ENCODE assay signal across 8 cellular contexts in the genomic region with DNA sequence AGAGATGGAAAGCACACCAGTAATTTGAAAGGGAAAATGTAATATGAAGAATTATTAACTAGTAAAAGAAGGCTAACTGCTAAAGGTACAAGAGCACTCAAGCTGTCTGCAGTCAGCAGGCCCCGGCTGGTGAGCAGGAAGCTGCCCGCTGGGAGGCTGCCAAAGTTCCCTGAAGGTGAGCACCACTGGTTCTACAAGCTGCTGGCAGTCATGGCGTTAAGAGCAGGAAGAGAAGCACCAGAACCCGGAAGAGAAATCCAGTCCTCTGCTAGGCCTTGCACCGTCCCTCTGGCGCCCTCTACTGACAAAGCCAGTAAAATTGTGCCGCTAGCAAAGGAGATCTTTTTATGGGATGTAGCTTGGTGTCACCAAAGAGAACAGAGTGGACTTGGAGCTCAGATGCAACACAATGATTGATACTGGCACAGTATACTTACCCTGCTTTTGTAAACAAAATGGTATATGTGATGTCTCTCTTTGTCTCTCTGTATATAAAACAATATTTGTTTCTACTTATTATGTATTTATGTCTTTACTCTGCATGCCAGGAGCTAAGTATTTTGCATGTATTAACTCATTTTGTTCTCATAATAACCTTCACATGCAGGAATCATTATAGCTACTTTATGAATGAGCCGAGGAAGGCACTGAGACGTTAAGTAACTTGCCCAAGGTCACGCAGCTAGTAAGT. TPM values are rescaled to one million over a fixed set of nuclear protein-coding genes. Genes with fewer than 3 reads are reported as not detected.
A peak's percentile ranks its signal among the peaks of the same experiment; 100 is the strongest.
DNase-seq lines count a peak whose midpoint lies in the region; ATAC-seq and TF ChIP-seq lines count a peak whose summit lies in the region.

No MANE protein-coding gene starts in this region.

- no peak overlapping the region for H3K27ac Mint-ChIP-seq in neural crest cell (ENCODE audit: unreplicated experiment)
- peak overlapping the region; percentile 93 to 97 for H3K27ac Mint-ChIP-seq in stimulated activated naive CD8-positive, alpha-beta T cell treated with anti-CD3 and anti-CD28 coated beads, Interleukin-15, amount 100 ng/mL, for 72 hours

- ATAC-seq in GM21723 (IDR thresholded peaks at IDR 0.05; ENCODE audit: unreplicated experiment) (peak; percentile 46), Panc1 (peak; percentile 65)
- peak; percentile 49 to 57 for ATAC-seq in activated T-cell treated with anti-CD3 and anti-CD28 coated beads, Interleukin-2, amount 50 U/mL, for 4 hours
- ATAC-seq in stimulated activated naive CD8-positive, alpha-beta T cell treated with anti-CD3 and anti-CD28 coated beads, Interleukin-15, amount 100 ng/mL, for 72 hours = peak; percentile 64

- in situ Hi-C loops in Panc1 (cut with HindIII; ENCODE audit: low pct_unique_long_range_greater_than_20kb, low sequenced_read_pairs) = no loop called here

- peak overlapping the region in 1 of 2 experiments; percentile 96; a peak in 1 of 4 replicates for H3K4me3 ChIP-seq in Panc1 (ENCODE audit: low read depth in 2 of 2, low read length in 2 of 2)
- peak overlapping the region; percentile 22 for H3K4me3 ChIP-seq in fibroblast of mammary gland (ENCODE audit: control insufficient read depth, low read depth, low read length)

- peaks cover 51% of the 10 kb centered on the region for H3K4me1 Mint-ChIP-seq in activated T-cell treated with anti-CD3 and anti-CD28 coated beads, Interleukin-2, amount 50 U/mL, for 4 hours (ENCODE audit: low read depth)
- H3K4me1 Mint-ChIP-seq in neural crest cell = peaks cover 8% of the 10 kb centered on the region
- peaks cover 68% of the 10 kb centered on the region for H3K4me1 Mint-ChIP-seq in stimulated activated naive CD8-positive, alpha-beta T cell treated with anti-CD3 and anti-CD28 coated beads, Interleukin-15, amount 100 ng/mL, for 72 hours

- no peaks in the 10 kb centered on the region for H3K9me3 ChIP-seq in Panc1 (ENCODE audit: control insufficient read depth, insufficient read depth, low read depth, low read length)

- intact Hi-C loops in Panc1 (cut with micrococcal nuclease; ENCODE audit: unreplicated experiment) = loop anchor here (10.0 kb wide), 1 partner anchor 393 kb away; no protein-coding TSS in a partner anchor

- no TSS peak for BruUV-seq in Panc1 (replicated peaks; lab: Mats Ljungman, UMichigan)

- H3K36me3 ChIP-seq in Panc1 (ENCODE audit: control insufficient read depth, insufficient read depth, low read length) = no peaks in the 10 kb centered on the region; the same call in none of the 2 replicates

- H3K4me3 Mint-ChIP-seq in activated T-cell treated with anti-CD3 and anti-CD28 coated beads, Interleukin-2, amount 50 U/mL, for 4 hours = peak overlapping the region; percentile 95
- H3K4me3 Mint-ChIP-seq in neural crest cell = no peak overlapping the region
- H3K4me3 Mint-ChIP-seq in stimulated activated naive CD8-positive, alpha-beta T cell treated with anti-CD3 and anti-CD28 coated beads, Interleukin-15, amount 100 ng/mL, for 72 hours = peak overlapping the region; percentile 74 to 97

- no peaks in the 10 kb centered on the region for H3K27me3 Mint-ChIP-seq in activated T-cell treated with anti-CD3 and anti-CD28 coated beads, Interleukin-2, amount 50 U/mL, for 4 hours (ENCODE audit: low read depth)
- no peaks in the 10 kb centered on the region for H3K27me3 Mint-ChIP-seq in neural crest cell (ENCODE audit: low read depth)
- H3K27me3 Mint-ChIP-seq in stimulated activated naive CD8-positive, alpha-beta T cell treated with anti-CD3 and anti-CD28 coated beads, Interleukin-15, amount 100 ng/mL, for 72 hours = no peaks in the 10 kb centered on the region

- CTCF ChIA-PET in Panc1 (lab: Charles Lee) = interaction anchor here (0.5 to 2.3 kb wide), 5 partner anchors 14 to 310 kb away, joined by 3 to 12 read pairs (median 7); partner anchors contain the start of gene CASP10

- peaks cover 5% of the 10 kb centered on the region for H3K36me3 Mint-ChIP-seq in activated T-cell treated with anti-CD3 and anti-CD28 coated beads, Interleukin-2, amount 50 U/mL, for 4 hours (ENCODE audit: insufficient read depth)
- H3K36me3 Mint-ChIP-seq in neural crest cell (ENCODE audit: low read depth) = no peaks in the 10 kb centered on the region

- no peaks in the 10 kb centered on the region for H3K9me3 Mint-ChIP-seq in activated T-cell treated with anti-CD3 and anti-CD28 coated beads, Interleukin-2, amount 50 U/mL, for 4 hours
- H3K9me3 Mint-ChIP-seq in neural crest cell = no peaks in the 10 kb centered on the region
- H3K9me3 Mint-ChIP-seq in stimulated activated naive CD8-positive, alpha-beta T cell treated with anti-CD3 and anti-CD28 coated beads, Interleukin-15, amount 100 ng/mL, for 72 hours = no peaks in the 10 kb centered on the region

- no peaks in the 10 kb centered on the region for H3K27me3 ChIP-seq in Panc1 (ENCODE audit: control insufficient read depth, insufficient read depth, low read length)

- POLR2A ChIA-PET in Panc1 (lab: Charles Lee) = interaction anchor here (0.6 to 1.2 kb wide), 3 partner anchors 23 to 1037 kb away, joined by 4 to 7 read pairs (median 4); no protein-coding TSS in a partner anchor

- H3K4me1 ChIP-seq in Panc1 (ENCODE audit: control insufficient read depth, insufficient read depth, low read length) = peaks cover 28% of the 10 kb centered on the region

- DNase-seq in DMS79 treated with DMSO at 0.1 percent for 48 hours (lab: John Stamatoyannopoulos, UW) = peak; percentile 99
- peak; percentile 100 for DNase-seq in Kasumi-1 (lab: John Stamatoyannopoulos, UW)
- peak; percentile 79 for DNase-seq in Panc1 (ENCODE audit: low read depth, low spot score)
- DNase-seq in activated T-cell treated with anti-CD3 and anti-CD28 coated beads, Interleukin-2, amount 50 U/mL, for 4 hours = peak; percentile 88
- DNase-seq in fibroblast of mammary gland (ENCODE audit: low read depth) = peak; percentile 94
- DNase-seq in neural crest cell (ENCODE audit: low read depth, low spot score) = peak; percentile 78
- DNase-seq in stimulated activated naive CD8-positive, alpha-beta T cell treated with anti-CD3 and anti-CD28 coated beads, Interleukin-15, amount 100 ng/mL, for 72 hours = peak; percentile 91 to 94

- peak; percentile 97 for TF ChIP-seq CTCF in Panc1 (IDR thresholded peaks at IDR 0.05)
- peak; percentile 97 for TF ChIP-seq CTCF in fibroblast of mammary gland (conservative IDR thresholded peaks at IDR 0.05; ENCODE audit: control insufficient read depth, insufficient read depth, low read depth, low read length)
- TF ChIP-seq CTCF in neural crest cell (conservative IDR thresholded peaks at IDR 0.05) = peak; percentile 87

- peak overlapping the region; percentile 97 for H3K27ac ChIP-seq in Panc1 (ENCODE audit: low read length)

RNA-seq across cellular contexts. Expression of gene CASP8, which starts 28.1 kb away (rescaled TPM):
- total RNA-seq in Panc1 (2021; ENCODE audit: unreplicated experiment) (34.8 TPM), neural crest cell (1.9 and 2.5 TPM in 2 replicates)
- polyA plus RNA-seq in Panc1 (2012; ENCODE audit: insufficient read length) = 18.4 TPM
- total RNA-seq in activated T-cell treated with anti-CD3 and anti-CD28 coated beads, Interleukin-2, amount 50 U/mL, for 4 hours = 10 to 100 TPM; 31.6 to 45.8 (median 36.9) TPM

RNA-seq across cellular contexts. Expression of gene CASP10, which starts 49.3 kb away (rescaled TPM):
- 0.87 TPM for total RNA-seq in Panc1 (2021; ENCODE audit: unreplicated experiment)
- 0.11 TPM for polyA plus RNA-seq in Panc1 (2012; ENCODE audit: insufficient read length)
- 1 to 10 TPM; 3.4 to 4.8 (median 4.4) TPM for total RNA-seq in activated T-cell treated with anti-CD3 and anti-CD28 coated beads, Interleukin-2, amount 50 U/mL, for 4 hours
- not detected in 2 replicates for total RNA-seq in neural crest cell
